In genomic region chr10:103049237-103049636, GRCh38 we compare ENCODE assay signal across 24 cellular contexts.
"Had no signal": no experiment of that assay in that cellular context is flagged by ENCODE, and none has a peak within 500 bp of the region (broad histone marks: within the 10 kb centered on the region; RNA-seq: fewer than 3 reads in every experiment).

No MANE protein-coding gene starts in this region.

- H3K27ac ChIP-seq: adrenal gland had no signal

- H3K36me3 Mint-ChIP-seq: activated naive CD8-positive, alpha-beta T cell treated with anti-CD3 and anti-CD28 coated beads, Interleukin-2, amount 10 ng/mL, durations not matched to agents 7 days and 5 days; WTC11 had no signal

- H3K27me3 ChIP-seq: adrenal gland, MG63 had no signal

- H3K36me3 ChIP-seq: adrenal gland, MG63 had no signal

- H3K9me3 Mint-ChIP-seq: activated naive CD4-positive, alpha-beta T cell treated with anti-CD3 and anti-CD28 coated beads for 36 hours; activated naive CD8-positive, alpha-beta T cell treated with anti-CD3 and anti-CD28 coated beads, Interleukin-2, amount 10 ng/mL, durations not matched to agents 7 days and 5 days; activated T-helper 17 cell treated with anti-CD3 and anti-CD28 coated beads, Interleukin-2, amount 50 U/mL, for 72 hours; WTC11 had no signal

- H3K4me3 ChIP-seq: adrenal gland, MG63 had no signal

- DNase-seq: activated CD4-positive, alpha-beta T cell treated with anti-CD3 and anti-CD28 coated beads for 48 hours; activated CD4-positive, alpha-beta T cell treated with anti-CD3 and anti-CD28 coated beads, Interleukin-2, amount 50 U/mL, for 48 hours; activated CD4-positive, CD25-positive, alpha-beta regulatory T cell treated with anti-CD3 and anti-CD28 coated beads, Interleukin-2, amount 50 U/mL, for 72 hours; activated gamma-delta T cell; activated naive CD4-positive, alpha-beta T cell treated with anti-CD3 and anti-CD28 coated beads for 36 hours; activated naive CD8-positive, alpha-beta T cell treated with anti-CD3 and anti-CD28 coated beads, Interleukin-2, amount 10 ng/mL, durations not matched to agents 7 days and 5 days; activated T-cell treated with anti-CD3 and anti-CD28 coated beads for 4 hours; activated T-cell treated with anti-CD3 and anti-CD28 coated beads, Interleukin-2, amount 50 U/mL, for 48 hours; adrenal gland; anterior cingulate cortex; cerebellar nuclear complex; MG63; NCI-H1105; NCI-H1436; NCI-H1694 treated with DMSO at 0.1 percent for 48 hours; NCI-H2029 treated with DMSO at 0.1 percent for 48 hours; NCI-H446; NCI-H524; SIG-M5; T-helper 17 cell; T-helper 9 cell had no signal

- H3K4me3 Mint-ChIP-seq: activated naive CD4-positive, alpha-beta T cell treated with anti-CD3 and anti-CD28 coated beads for 36 hours; activated naive CD8-positive, alpha-beta T cell treated with anti-CD3 and anti-CD28 coated beads, Interleukin-2, amount 10 ng/mL, durations not matched to agents 7 days and 5 days; activated T-helper 17 cell treated with anti-CD3 and anti-CD28 coated beads, Interleukin-2, amount 50 U/mL, for 72 hours; T-helper 17 cell; WTC11 had no signal

- FAIRE-seq: colon had no signal

- H3K27ac Mint-ChIP-seq: activated naive CD4-positive, alpha-beta T cell treated with anti-CD3 and anti-CD28 coated beads for 36 hours; activated naive CD8-positive, alpha-beta T cell treated with anti-CD3 and anti-CD28 coated beads, Interleukin-2, amount 10 ng/mL, durations not matched to agents 7 days and 5 days; activated T-helper 17 cell treated with anti-CD3 and anti-CD28 coated beads, Interleukin-2, amount 50 U/mL, for 72 hours; T-helper 17 cell; WTC11 had no signal

- ATAC-seq: activated T-helper 17 cell treated with anti-CD3 and anti-CD28 coated beads, Interleukin-2, amount 50 U/mL, for 72 hours; T-helper 17 cell; WTC11 had no signal

- H3K27me3 Mint-ChIP-seq: activated naive CD8-positive, alpha-beta T cell treated with anti-CD3 and anti-CD28 coated beads, Interleukin-2, amount 10 ng/mL, durations not matched to agents 7 days and 5 days; activated T-helper 17 cell treated with anti-CD3 and anti-CD28 coated beads, Interleukin-2, amount 50 U/mL, for 72 hours; T-helper 17 cell had no signal

- H3K9me3 ChIP-seq: adrenal gland, MG63 had no signal
